Comparison of ENCODE assay signal across 19 cellular contexts in the genomic region with DNA sequence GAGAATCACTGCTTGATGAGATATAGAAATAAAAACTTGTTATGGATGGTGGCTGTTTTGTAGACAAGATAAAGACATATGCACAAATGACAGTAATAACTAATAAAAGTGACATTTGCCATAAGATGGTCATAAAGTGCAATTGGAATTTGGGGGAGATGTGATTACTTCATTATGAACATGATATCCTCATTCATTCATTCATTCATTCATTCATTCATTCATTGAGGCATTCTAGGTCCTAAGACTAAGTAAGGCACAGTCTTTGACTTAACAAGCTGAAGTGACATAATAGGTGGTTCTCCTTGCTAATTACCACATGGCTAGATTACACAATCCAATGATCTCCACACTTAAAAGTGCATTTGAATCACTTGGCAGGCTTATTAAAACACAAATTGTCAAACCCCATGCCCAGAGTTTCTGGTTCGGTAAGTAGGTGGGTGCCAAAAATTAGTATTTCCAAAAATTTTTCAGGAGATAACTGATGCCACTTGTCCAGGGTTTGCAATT.
"Had no signal": no experiment of that assay in that cellular context is flagged by ENCODE, and none has a peak within 500 bp of the region (broad histone marks: within the 10 kb centered on the region; RNA-seq: fewer than 3 reads in every experiment).

No MANE protein-coding gene starts in this region.

- H3K4me1 ChIP-seq: breast epithelium, esophagus muscularis mucosa, heart left ventricle had no signal

- FAIRE-seq: frontal cortex, islet of Langerhans had no signal

- H3K27ac Mint-ChIP-seq: activated CD4-positive, alpha-beta memory T cell treated with anti-CD3 and anti-CD28 coated beads, Interleukin-2, amount 10 ng/mL, durations not matched to agents 7 days and 5 days; activated naive CD8-positive, alpha-beta T cell treated with anti-CD3 and anti-CD28 coated beads for 36 hours; endodermal cell; stimulated activated naive B cell treated with anti-CD40 and anti-IgM and Interleukin-4, amounts not matched to agents 10 μg/mL and 1 μg/mL and 100 μg/mL, for 72 hours had no signal

- H3K27me3 Mint-ChIP-seq: activated CD4-positive, alpha-beta memory T cell treated with anti-CD3 and anti-CD28 coated beads, Interleukin-2, amount 10 ng/mL, durations not matched to agents 7 days and 5 days; activated naive CD8-positive, alpha-beta T cell treated with anti-CD3 and anti-CD28 coated beads for 36 hours; stimulated activated naive B cell treated with anti-CD40 and anti-IgM and Interleukin-4, amounts not matched to agents 10 μg/mL and 1 μg/mL and 100 μg/mL, for 72 hours had no signal

- H3K4me3 Mint-ChIP-seq: activated CD4-positive, alpha-beta memory T cell treated with anti-CD3 and anti-CD28 coated beads, Interleukin-2, amount 10 ng/mL, durations not matched to agents 7 days and 5 days; activated naive CD8-positive, alpha-beta T cell treated with anti-CD3 and anti-CD28 coated beads for 36 hours; endodermal cell; natural killer cell; stimulated activated naive B cell treated with anti-CD40 and anti-IgM and Interleukin-4, amounts not matched to agents 10 μg/mL and 1 μg/mL and 100 μg/mL, for 72 hours had no signal

- H3K9me3 ChIP-seq: breast epithelium, esophagus muscularis mucosa had no signal

- H3K27me3 ChIP-seq: breast epithelium, esophagus muscularis mucosa, heart left ventricle had no signal

- H3K4me3 ChIP-seq: breast epithelium, esophagus muscularis mucosa, heart left ventricle had no signal

- DNase-seq: activated CD4-positive, alpha-beta memory T cell treated with anti-CD3 and anti-CD28 coated beads, Interleukin-2, amount 10 ng/mL, durations not matched to agents 7 days and 5 days; activated CD4-positive, alpha-beta T cell treated with anti-CD3 and anti-CD28 coated beads for 1 hour; activated gamma-delta T cell; activated naive CD8-positive, alpha-beta T cell treated with anti-CD3 and anti-CD28 coated beads for 36 hours; activated T-cell treated with anti-CD3 and anti-CD28 coated beads, Interleukin-2, amount 50 U/mL, for 48 hours; anterior cingulate cortex; endodermal cell; heart left ventricle; natural killer cell; right cardiac atrium; stimulated activated naive B cell treated with anti-CD40 and anti-IgM and Interleukin-4, amounts not matched to agents 10 μg/mL and 1 μg/mL and 100 μg/mL, for 72 hours; substantia nigra; T-helper 9 cell; trophoblast cell had no signal

- H3K9me3 Mint-ChIP-seq: natural killer cell had no signal

- ATAC-seq: heart left ventricle; left lobe of liver; natural killer cell; right cardiac atrium; stimulated activated naive B cell treated with anti-CD40 and anti-IgM and Interleukin-4, amounts not matched to agents 10 μg/mL and 1 μg/mL and 100 μg/mL, for 72 hours had no signal

- H3K36me3 ChIP-seq: breast epithelium, esophagus muscularis mucosa, heart left ventricle had no signal

- H3K36me3 Mint-ChIP-seq: natural killer cell had no signal

- H3K27ac ChIP-seq: breast epithelium, esophagus muscularis mucosa, heart left ventricle had no signal
